8 cellular contexts compared by ENCODE assay signal in the genomic region with DNA sequence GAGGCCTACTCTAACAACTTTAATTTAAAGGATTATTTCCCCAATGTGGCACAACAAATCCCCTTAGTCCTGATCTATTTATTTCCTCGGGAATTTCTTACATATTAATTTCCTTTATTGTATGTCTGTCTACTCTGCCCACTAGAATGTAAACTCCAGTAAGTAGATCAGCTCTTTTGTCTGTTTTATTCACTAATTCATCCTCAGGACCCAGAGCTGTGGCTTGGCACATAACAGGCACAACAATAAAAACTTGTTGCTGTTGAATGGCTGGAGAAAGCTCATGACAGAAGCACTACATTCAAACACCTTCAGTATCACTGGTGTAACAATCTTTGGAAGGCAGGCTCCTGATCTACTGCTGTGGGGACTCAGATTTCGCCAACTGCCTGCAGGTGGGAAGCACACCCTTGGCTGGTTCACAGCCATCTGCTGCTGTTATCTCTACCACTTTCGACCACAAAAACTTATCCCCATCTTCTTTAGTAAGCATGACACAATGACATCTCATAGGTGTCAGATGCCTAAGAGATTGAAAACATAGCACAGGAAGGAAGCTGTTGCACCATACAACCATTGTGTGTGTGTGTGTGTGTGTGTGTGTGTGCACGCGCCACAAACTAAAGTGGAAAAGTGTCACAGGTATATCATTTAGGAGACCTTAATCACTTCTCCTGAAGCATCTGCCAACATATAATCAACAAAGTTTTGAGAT. TPM values are rescaled to one million over a fixed set of nuclear protein-coding genes. Genes with fewer than 3 reads are reported as not detected.
A peak's percentile ranks its signal among the peaks of the same experiment; 100 is the strongest.
DNase-seq lines count a peak whose midpoint lies in the region; ATAC-seq, FAIRE-seq and TF ChIP-seq lines count a peak whose summit lies in the region.

No MANE protein-coding gene starts in this region.

- no peaks in the 10 kb centered on the region for H3F3A ChIP-seq in GM23338 (replicated peaks; ENCODE audit: low read depth)

- H3K9me3 ChIP-seq in right lobe of liver (no peaks in the 10 kb centered on the region), kidney (ENCODE audit: control insufficient read depth in 1 of 2, low read length in 2 of 2) (no peaks in the 10 kb centered on the region)

- H3K9me3 Mint-ChIP-seq in GM23338 (no peaks in the 10 kb centered on the region; the same call in 2 of the 3 replicates), activated B cell treated with CpG ODN at 0.5 μM for 24 hours (no peaks in the 10 kb centered on the region)

- no peak overlapping the region for H3K4me2 ChIP-seq in GM23338

- CTCF ChIA-PET in activated B cell treated with CpG ODN at 0.5 μM for 24 hours (lab: Charles Lee), result no interaction called here

- no peaks in the 10 kb centered on the region for H3K9me2 ChIP-seq in GM23338 (ENCODE audit: insufficient read depth)

- H3K27me3 ChIP-seq in GM23338 (ENCODE audit: insufficient read depth), result no peaks in the 10 kb centered on the region
- H3K27me3 ChIP-seq in right lobe of liver, result no peaks in the 10 kb centered on the region

- H3K27me3 Mint-ChIP-seq in GM23338 (ENCODE audit: insufficient read depth, low read depth, poor library complexity) (no peaks in the 10 kb centered on the region), activated B cell treated with CpG ODN at 0.5 μM for 24 hours (no peaks in the 10 kb centered on the region)

- TF ChIP-seq POLR2A in right lobe of liver (IDR thresholded peaks at IDR 0.05), result no peak

- peaks cover 70% of the 10 kb centered on the region for H4K20me1 ChIP-seq in GM23338 (replicated peaks; ENCODE audit: insufficient read depth)

- no peak overlapping the region for H2AFZ ChIP-seq in GM23338

- no peaks in the 10 kb centered on the region for H3K36me3 ChIP-seq in GM23338 (ENCODE audit: insufficient read depth)
- H3K36me3 ChIP-seq in right lobe of liver, result no peaks in the 10 kb centered on the region
- no peaks in the 10 kb centered on the region for H3K36me3 ChIP-seq in kidney (ENCODE audit: control insufficient read depth in 1 of 2, insufficient read depth in 2 of 2, low read length in 2 of 2)

- H3K4me3 ChIP-seq in GM23338 (no peak overlapping the region), right lobe of liver (no peak overlapping the region), kidney (ENCODE audit: low read length in 2 of 2) (no peak overlapping the region)

- H3K27ac ChIP-seq in GM23338 (ENCODE audit: low read depth), result no peak overlapping the region
- H3K27ac ChIP-seq in right lobe of liver, result no peak overlapping the region
- no peak overlapping the region for H3K27ac ChIP-seq in kidney (ENCODE audit: low read depth in 2 of 2, low read length in 2 of 2)

- 59% methylated on average over 3 of the region's 5 CpGs for WGBS in right lobe of liver (ENCODE audit: insufficient coverage, low coverage, low lambda C conversion rate, missing lambda C conversion rate)

- FAIRE-seq in kidney (lab: Jason Lieb, UNC), result no peak

- H3K27ac Mint-ChIP-seq in GM23338 (peak overlapping the region; percentile 41; the same call in 1 of the 2 replicates), activated B cell treated with CpG ODN at 0.5 μM for 24 hours (peak overlapping the region; percentile 72)

- no peak overlapping the region for H3K9ac ChIP-seq in kidney (ENCODE audit: low read length in 2 of 2)

- H3K36me3 Mint-ChIP-seq in GM23338 (ENCODE audit: low read depth), result peaks cover 13% of the 10 kb centered on the region
- H3K36me3 Mint-ChIP-seq in activated B cell treated with CpG ODN at 0.5 μM for 24 hours (ENCODE audit: low read depth), result peaks cover 14% of the 10 kb centered on the region

- intact Hi-C loops in activated B cell treated with CpG ODN at 0.5 μM for 24 hours (cut with micrococcal nuclease) (no loop called here), right lobe of liver (cut with DNase I) (no loop called here), kidney (cut with DNase I) (no loop called here)

- peaks cover 36% of the 10 kb centered on the region for H3K4me1 Mint-ChIP-seq in GM23338
- H3K4me1 Mint-ChIP-seq in activated B cell treated with CpG ODN at 0.5 μM for 24 hours, result peaks cover 41% of the 10 kb centered on the region

- TF ChIP-seq CTCF in GM10266 (IDR thresholded peaks at IDR 0.05; ENCODE audit: control insufficient read depth, insufficient read depth, low read depth, missing control alignments) (no peak), GM23338 (conservative IDR thresholded peaks at IDR 0.05; ENCODE audit: low read depth in 2 of 2) (no peak), activated B cell treated with CpG ODN at 0.5 μM for 24 hours (IDR thresholded peaks at IDR 0.05) (no peak), right lobe of liver (IDR thresholded peaks at IDR 0.05) (no peak), kidney (IDR thresholded peaks at IDR 0.05; ENCODE audit: borderline replicate concordance, extremely low read depth, insufficient read depth) (no peak)

- DNase-seq in GM10266 (ENCODE audit: extremely low spot score) (peak; percentile 60), GM23338 (ENCODE audit: low spot score) (no peak), activated B cell treated with CpG ODN at 0.5 μM for 24 hours (no peak), right lobe of liver (no peak), DMS153 treated with DMSO at 0.1 percent for 48 hours (lab: John Stamatoyannopoulos, UW; ENCODE audit: unreplicated experiment) (no peak), kidney (no peak), DMS114 treated with DMSO at 0.1 percent for 48 hours (lab: John Stamatoyannopoulos, UW; ENCODE audit: unreplicated experiment) (no peak)

- POLR2A ChIA-PET in activated B cell treated with CpG ODN at 0.5 μM for 24 hours (lab: Charles Lee), result interaction anchor here (0.9 kb wide), 1 partner anchor 11 kb away, joined by 3 read pairs; no protein-coding TSS in a partner anchor

- H3K4me3 Mint-ChIP-seq in GM23338 (no peak overlapping the region), activated B cell treated with CpG ODN at 0.5 μM for 24 hours (no peak overlapping the region)

- peaks cover 26% of the 10 kb centered on the region for H3K4me1 ChIP-seq in GM23338 (ENCODE audit: insufficient read depth)
- H3K4me1 ChIP-seq in right lobe of liver, result peaks cover 0 to 37% (median 6%) of the 10 kb centered on the region in 4 donors
- H3K4me1 ChIP-seq in kidney (ENCODE audit: control insufficient read depth in 1 of 2, insufficient read depth in 1 of 2, low read depth in 1 of 2, low read length in 2 of 2), result peaks cover 5 to 12% of the 10 kb centered on the region in 2 donors

- ATAC-seq in GM23338, result peak; percentile 47; the same call in 2 of the 3 replicates
- ATAC-seq in activated B cell treated with CpG ODN at 0.5 μM for 24 hours (ENCODE audit: low read depth), result peak; percentile 54
- peak; percentile 17 to 37 (median 25) for ATAC-seq in right lobe of liver
- no peak for ATAC-seq in GM18502 (IDR thresholded peaks at IDR 0.05; ENCODE audit: poor library complexity, unreplicated experiment)

- H3K79me2 ChIP-seq in GM23338 (replicated peaks; ENCODE audit: insufficient read depth), result peaks cover 100% of the 10 kb centered on the region

TF ChIP-seq in GM23338, 12 proteins besides CTCF, POLR2A, EP300 and RAD21:
- TF ChIP-seq ZNF114 (CRISPR knock-in tag; IDR thresholded peaks at IDR 0.05), result no peak
- TF ChIP-seq, protein P1, sequence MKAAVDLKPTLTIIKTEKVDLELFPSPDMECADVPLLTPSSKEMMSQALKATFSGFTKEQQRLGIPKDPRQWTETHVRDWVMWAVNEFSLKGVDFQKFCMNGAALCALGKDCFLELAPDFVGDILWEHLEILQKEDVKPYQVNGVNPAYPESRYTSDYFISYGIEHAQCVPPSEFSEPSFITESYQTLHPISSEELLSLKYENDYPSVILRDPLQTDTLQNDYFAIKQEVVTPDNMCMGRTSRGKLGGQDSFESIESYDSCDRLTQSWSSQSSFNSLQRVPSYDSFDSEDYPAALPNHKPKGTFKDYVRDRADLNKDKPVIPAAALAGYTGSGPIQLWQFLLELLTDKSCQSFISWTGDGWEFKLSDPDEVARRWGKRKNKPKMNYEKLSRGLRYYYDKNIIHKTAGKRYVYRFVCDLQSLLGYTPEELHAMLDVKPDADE (IDR thresholded peaks at IDR 0.05), result no peak

RNA-seq across cellular contexts. Expression of a gene that starts 11.9 kb away (rescaled TPM):
- 55.5 and 58.3 TPM in 2 replicates for total RNA-seq in GM23338 (2014; rRNA removed; shearing (Covaris generic))
- 9.4 and 10.0 TPM in 2 replicates for polyA plus RNA-seq in GM23338 (2016; fragmentation: Nextera tagmentation; extraction: Ambion mirVana)
- 29.7 and 32.7 TPM in 2 replicates for total RNA-seq in activated B cell treated with CpG ODN at 0.5 μM for 24 hours
- 10 to 100 TPM; 14.6 to 25.0 (median 17.8) TPM for total RNA-seq in right lobe of liver
- total RNA-seq in kidney, result 26.8 TPM
- polyA plus RNA-seq in kidney (ENCODE audit: insufficient read depth, low read depth, low replicate concordance), result 18.5 TPM

RNA-seq across cellular contexts. Expression of a gene that starts 12.7 kb away (rescaled TPM):
- 15.2 and 15.5 TPM in 2 replicates for total RNA-seq in GM23338 (2014; rRNA removed; shearing (Covaris generic))
- polyA plus RNA-seq in GM23338 (2016; fragmentation: Nextera tagmentation; extraction: Ambion mirVana) (53.5 and 56.1 TPM in 2 replicates), kidney (ENCODE audit: insufficient read depth, low read depth, low replicate concordance) (89.2 TPM)
- total RNA-seq in activated B cell treated with CpG ODN at 0.5 μM for 24 hours (24.0 and 24.3 TPM in 2 replicates), right lobe of liver (10 to 100 TPM; 23.6 to 38.8 (median 27.8) TPM), kidney (30.0 TPM)

RNA-seq across cellular contexts. Expression of a gene that starts 27.9 kb away (rescaled TPM):
- 24.5 and 40.2 TPM in 2 replicates for total RNA-seq in GM23338 (2014; rRNA removed; shearing (Covaris generic))
- polyA plus RNA-seq in GM23338 (2016; fragmentation: Nextera tagmentation; extraction: Ambion mirVana), result 37.4 and 38.3 TPM in 2 replicates
- 35.7 and 43.0 TPM in 2 replicates for total RNA-seq in activated B cell treated with CpG ODN at 0.5 μM for 24 hours
- total RNA-seq in right lobe of liver, result 10 to 100 TPM in 5 of 6 experiments, 1 to 10 TPM in 1; 9.8 to 15.7 (median 12.5) TPM
- total RNA-seq in kidney, result 27.1 TPM
- 54.4 TPM for polyA plus RNA-seq in kidney (ENCODE audit: insufficient read depth, low read depth, low replicate concordance)

RNA-seq across cellular contexts. Expression of a gene that starts 59.4 kb away (rescaled TPM):
- total RNA-seq in GM23338 (2014; rRNA removed; shearing (Covaris generic)), result 53.5 and 54.1 TPM in 2 replicates
- polyA plus RNA-seq in GM23338 (2016; fragmentation: Nextera tagmentation; extraction: Ambion mirVana) (80.3 and 93.8 TPM in 2 replicates), kidney (ENCODE audit: insufficient read depth, low read depth, low replicate concordance) (67.8 TPM)
- total RNA-seq in activated B cell treated with CpG ODN at 0.5 μM for 24 hours (54.4 and 65.3 TPM in 2 replicates), right lobe of liver (10 to 100 TPM; 26.8 to 43.7 (median 32.1) TPM), kidney (56.2 TPM)
